In the genomic region with DNA sequence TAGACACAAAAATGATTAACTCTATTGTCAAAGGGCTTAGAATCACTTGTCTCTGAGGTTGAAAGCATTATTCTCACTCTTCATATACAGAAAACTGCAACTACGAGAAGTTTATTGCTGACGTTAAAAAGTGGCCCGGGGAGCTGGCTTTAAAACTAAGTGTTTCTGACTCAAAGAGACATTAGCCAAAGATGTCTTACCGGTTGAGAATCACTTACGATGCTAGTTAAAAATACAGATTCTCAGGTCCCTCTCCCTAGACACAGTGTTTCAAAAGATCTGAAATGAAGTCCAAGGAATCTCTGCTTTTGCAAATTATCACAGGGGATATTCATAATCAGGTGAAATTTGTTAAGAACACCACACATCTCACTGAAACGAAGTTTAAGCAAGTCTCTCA, we compare ENCODE assay signal across 7 cellular contexts. TPM values are rescaled to one million over a fixed set of nuclear protein-coding genes. Genes with fewer than 3 reads are reported as not detected.
DNase-seq lines count a peak whose midpoint lies in the region; TF ChIP-seq lines count a peak whose summit lies in the region.

No MANE protein-coding gene starts in this region.

- no peak overlapping the region for H2BK120ac ChIP-seq in H9 (ENCODE audit: low read depth, low read length, poor library complexity, severe bottlenecking)

- no peak overlapping the region for H2AK5ac ChIP-seq in H9 (ENCODE audit: insufficient read length, low read length)

- H3K4me1 Mint-ChIP-seq in H9 = peaks cover 19 to 20% of the 10 kb centered on the region in 2 experiments

- H3K9me3 ChIP-seq in H9 (ENCODE audit: control insufficient read depth, low read depth, low read length) (no peaks in the 10 kb centered on the region), SK-N-MC (ENCODE audit: low read depth, low read length) (no peaks in the 10 kb centered on the region), spleen (no peaks in the 10 kb centered on the region)

- no peak overlapping the region for H2BK12ac ChIP-seq in H9 (ENCODE audit: insufficient read length, low read depth, low read length)

- H3K4me2 ChIP-seq in H9 (ENCODE audit: insufficient read depth, insufficient read length, low read length) = peak overlapping the region; percentile 78

- peak overlapping the region in 1 of 3 experiments; percentile 68; a peak in 2 of 7 replicates for H3K27ac Mint-ChIP-seq in H9

- no peak overlapping the region for H4K8ac ChIP-seq in H9 (replicated peaks; ENCODE audit: insufficient read length, low read depth, low read length)

- CTCF ChIA-PET in HEK293T (lab: Yijun Ruan, JAX) = interaction anchor here (0.8 kb wide), 1 partner anchor 9 kb away, joined by 4 read pairs; no protein-coding TSS in a partner anchor

- no peaks in the 10 kb centered on the region; the same call in 1 of the 2 replicates for H3K79me2 ChIP-seq in H9 (ENCODE audit: insufficient read depth, low read length)

- H4K91ac ChIP-seq in H9 (ENCODE audit: insufficient read length, low read depth, low read length) = no peak overlapping the region

- H4K5ac ChIP-seq in H9 (ENCODE audit: insufficient read length, low read depth, low read length) = no peak overlapping the region

- no peak overlapping the region for H3K56ac ChIP-seq in H9 (ENCODE audit: insufficient read length, low read depth, low read length)

- DNase-seq in H9 (no peak), SK-N-MC (ENCODE audit: low read depth, low spot score) (no peak), fibroblast of peridontal ligament (ENCODE audit: extremely low read depth) (peak; percentile 31), spleen (no peak), NCI-H524 treated with DMSO at 0.1 percent for 48 hours (lab: John Stamatoyannopoulos, UW) (no peak), SIG-M5 (lab: John Stamatoyannopoulos, UW) (no peak), HEK293T (ENCODE audit: extremely low spot score) (no peak)

- peaks cover 3% of the 10 kb centered on the region; the same call in 1 of the 2 replicates for H3K27me3 ChIP-seq in H9 (ENCODE audit: insufficient read depth, low read length)
- no peaks in the 10 kb centered on the region for H3K27me3 ChIP-seq in spleen (replicated peaks in 1 of 7)

- no peak overlapping the region for H2BK5ac ChIP-seq in H9 (ENCODE audit: insufficient read length, low read length)

- H3K9me3 Mint-ChIP-seq in H9 = no peaks in the 10 kb centered on the region

- H3K9ac ChIP-seq in H9 (ENCODE audit: extremely low read depth, insufficient read length, low read length) = peak overlapping the region; percentile 46
- H3K9ac ChIP-seq in SK-N-MC (ENCODE audit: insufficient read length) = peak overlapping the region; percentile 92

- POLR2A ChIA-PET in HEK293T (lab: Yijun Ruan, JAX) = interaction anchor here (1.1 to 2.4 kb wide), 2 partner anchors 47 kb away, joined by 4 to 9 read pairs; a partner anchor contains a TSS

- no peaks in the 10 kb centered on the region for H3K79me1 ChIP-seq in H9 (ENCODE audit: insufficient read depth, low read depth, low read length, poor library complexity, severe bottlenecking)

- H2AFZ ChIP-seq in H9 (ENCODE audit: low read length) = no peak overlapping the region

- H3K18ac ChIP-seq in H9 (ENCODE audit: insufficient read length, low read depth, low read length) = no peak overlapping the region

- H3K14ac ChIP-seq in H9 (ENCODE audit: insufficient read depth, low read length) = no peak overlapping the region

- peaks cover 8% of the 10 kb centered on the region for H3K23me2 ChIP-seq in H9 (ENCODE audit: insufficient read length, low read depth, low read length, poor library complexity, severe bottlenecking)

- H3K4me3 Mint-ChIP-seq in H9 = peak overlapping the region; percentile 87 to 91

- H3T11ph ChIP-seq in H9 (ENCODE audit: low read length) = no peak overlapping the region

- H3K4me1 ChIP-seq in H9 (ENCODE audit: insufficient read depth, low read length) (no peaks in the 10 kb centered on the region), spleen (peaks cover 0 to 61% (median 33%) of the 10 kb centered on the region in 6 donors)

- no CpG with 5 or more reads among the region's 6 CpGs for WGBS in H9 (ENCODE audit: extremely low coverage, insufficient read length, low lambda C conversion rate)
- WGBS in spleen, 5 donors = 56 to 76% (median 70%) methylated on average over 6 of the region's 6 CpGs

- H3K36me3 Mint-ChIP-seq in H9 (ENCODE audit: insufficient read depth in 1 of 3, low read depth in 3 of 3) = no peaks in the 10 kb centered on the region; a peak in 2 of 7 replicates

- no peaks in the 10 kb centered on the region for H4K20me1 ChIP-seq in H9 (ENCODE audit: control insufficient read depth, insufficient read depth, insufficient read length)

- no peak overlapping the region for H3K4ac ChIP-seq in H9 (ENCODE audit: low read depth, low read length)

- peak overlapping the region; percentile 98 for H3K4me3 ChIP-seq in SK-N-MC
- peak overlapping the region in 7 of 8 donors; percentile 72 to 93 (median 80) for H3K4me3 ChIP-seq in spleen

- H3K36me3 ChIP-seq in SK-N-MC (ENCODE audit: insufficient read depth, low read length) = peaks cover 3% of the 10 kb centered on the region; the same call in 1 of the 2 replicates
- peaks cover 0 to 4% (median 0%) of the 10 kb centered on the region in 6 donors for H3K36me3 ChIP-seq in spleen

- H2BK15ac ChIP-seq in H9 (ENCODE audit: low read depth, low read length) = no peak overlapping the region

- TF ChIP-seq CTCF in H9 (conservative IDR thresholded peaks at IDR 0.05) (no peak), spleen (IDR thresholded peaks at IDR 0.05 in 8 of 11, conservative IDR thresholded peaks at IDR 0.05 in 3 of 11) (no peak)

- intact Hi-C loops in spleen (cut with DNase I; ENCODE audit: low total_unique reads) = no loop called here

- H3K27me3 Mint-ChIP-seq in H9 (ENCODE audit: low read depth) = peaks cover 22% of the 10 kb centered on the region

- no peak overlapping the region for H3K23ac ChIP-seq in H9 (ENCODE audit: insufficient read length, low read depth, low read length)

- no peak for TF ChIP-seq POLR2A in spleen (IDR thresholded peaks at IDR 0.05)

- no peak overlapping the region for H3K27ac ChIP-seq in H9 (ENCODE audit: insufficient read length, low read depth, low read length)
- no peak overlapping the region for H3K27ac ChIP-seq in SK-N-MC
- H3K27ac ChIP-seq in spleen = no peak overlapping the region

- no peak overlapping the region for H2BK20ac ChIP-seq in H9 (ENCODE audit: low read depth, low read length, poor library complexity, severe bottlenecking)

TF ChIP-seq in HEK293T, 16 proteins besides CTCF, POLR2A, EP300 and RAD21:
- no peak for TF ChIP-seq L3MBTL2 (conservative IDR thresholded peaks at IDR 0.05)
- no peak for TF ChIP-seq TARDBP (IDR thresholded peaks at IDR 0.05)
- TF ChIP-seq, protein P1, sequence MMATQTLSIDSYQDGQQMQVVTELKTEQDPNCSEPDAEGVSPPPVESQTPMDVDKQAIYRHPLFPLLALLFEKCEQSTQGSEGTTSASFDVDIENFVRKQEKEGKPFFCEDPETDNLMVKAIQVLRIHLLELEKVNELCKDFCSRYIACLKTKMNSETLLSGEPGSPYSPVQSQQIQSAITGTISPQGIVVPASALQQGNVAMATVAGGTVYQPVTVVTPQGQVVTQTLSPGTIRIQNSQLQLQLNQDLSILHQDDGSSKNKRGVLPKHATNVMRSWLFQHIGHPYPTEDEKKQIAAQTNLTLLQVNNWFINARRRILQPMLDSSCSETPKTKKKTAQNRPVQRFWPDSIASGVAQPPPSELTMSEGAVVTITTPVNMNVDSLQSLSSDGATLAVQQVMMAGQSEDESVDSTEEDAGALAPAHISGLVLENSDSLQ (IDR thresholded peaks at IDR 0.05) = no peak
- TF ChIP-seq FOXA1 (IDR thresholded peaks at IDR 0.05) = no peak
- no peak for TF ChIP-seq ELF4 (IDR thresholded peaks at IDR 0.05)
- no peak for TF ChIP-seq SP1 (IDR thresholded peaks at IDR 0.05)
- no peak for TF ChIP-seq HDGF (IDR thresholded peaks at IDR 0.05; ENCODE audit: borderline replicate concordance)
- no peak for TF ChIP-seq SUZ12 (IDR thresholded peaks at IDR 0.05)
- no peak for TF ChIP-seq FOXM1 (IDR thresholded peaks at IDR 0.05; ENCODE audit: borderline replicate concordance)
- no peak for TF ChIP-seq BHLHE40 (IDR thresholded peaks at IDR 0.05; ENCODE audit: borderline replicate concordance)
- no peak for TF ChIP-seq ARNT (IDR thresholded peaks at IDR 0.05)
- no peak for TF ChIP-seq CTBP1 (IDR thresholded peaks at IDR 0.05; ENCODE audit: borderline replicate concordance)
- TF ChIP-seq FOXK2 (IDR thresholded peaks at IDR 0.05) = no peak
- TF ChIP-seq NFRKB (IDR thresholded peaks at IDR 0.05) = no peak
- no peak for TF ChIP-seq LEF1 (IDR thresholded peaks at IDR 0.05; ENCODE audit: borderline replicate concordance)
- no peak for TF ChIP-seq ZNF384 (IDR thresholded peaks at IDR 0.05)

RNA-seq across cellular contexts. Expression of a gene that starts 1.2 kb away (rescaled TPM):
- 4.8 and 5.4 TPM in 2 replicates for total RNA-seq in H9 (2021)
- 10 to 100 TPM; 10.2 to 18.8 (median 14.8) TPM for total RNA-seq in spleen
- 10 to 100 TPM; 10.5 to 11.0 (median 10.7) TPM for polyA plus RNA-seq in spleen

RNA-seq across cellular contexts. Expression of a gene that starts 46.9 kb away (rescaled TPM):
- total RNA-seq in H9 (2021) (35.4 and 38.6 TPM in 2 replicates), spleen (10 to 100 TPM; 13.1 to 24.5 (median 17.3) TPM)
- polyA plus RNA-seq in spleen = 10 to 100 TPM in 2 of 3 donors, 1 to 10 TPM in 1; 9.6 to 11.9 (median 10.2) TPM
